1 cellular context compared by ENCODE assay signal in the genomic region with DNA sequence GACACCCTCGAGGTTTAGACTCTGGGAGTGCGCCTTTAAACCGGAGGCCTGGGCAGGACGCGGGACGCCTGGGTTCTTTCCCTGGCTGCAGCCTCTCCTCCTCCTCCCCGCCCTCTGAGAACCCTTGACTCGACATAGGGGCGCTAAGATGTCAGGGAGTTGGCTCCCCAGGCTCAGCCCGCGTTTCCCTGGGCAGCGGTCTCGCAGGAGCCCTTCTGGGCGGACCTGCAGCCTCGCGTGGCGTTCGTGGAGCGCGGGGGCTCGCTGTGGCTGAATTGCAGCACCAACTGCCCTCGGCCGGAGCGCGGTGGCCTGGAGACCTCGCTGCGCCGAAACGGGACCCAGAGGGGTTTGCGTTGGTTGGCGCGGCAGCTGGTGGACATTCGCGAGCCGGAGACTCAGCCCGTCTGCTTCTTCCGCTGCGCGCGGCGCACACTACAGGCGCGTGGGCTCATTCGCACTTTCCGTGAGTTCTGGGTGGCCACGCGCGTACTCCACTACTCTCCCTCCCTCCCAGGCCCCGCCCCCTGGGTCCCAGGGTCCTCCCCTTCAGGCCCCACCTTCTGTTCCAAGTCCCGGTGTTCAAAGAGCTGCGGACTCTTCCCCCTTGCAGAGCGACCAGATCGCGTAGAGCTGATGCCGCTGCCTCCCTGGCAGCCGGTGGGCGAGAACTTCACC.
TF ChIP-seq lines count a peak whose summit lies in the region.

No MANE protein-coding gene starts in this region.

TF ChIP-seq in WTC11, 78 proteins besides CTCF, POLR2A, EP300 and RAD21:
- 0 out of 2 replicates have a peak, but pooled peaks have one; percentile 22 for TF ChIP-seq NR1H2 (CRISPR knock-in tag; IDR thresholded peaks at IDR 0.05)
- TF ChIP-seq, protein P1, sequence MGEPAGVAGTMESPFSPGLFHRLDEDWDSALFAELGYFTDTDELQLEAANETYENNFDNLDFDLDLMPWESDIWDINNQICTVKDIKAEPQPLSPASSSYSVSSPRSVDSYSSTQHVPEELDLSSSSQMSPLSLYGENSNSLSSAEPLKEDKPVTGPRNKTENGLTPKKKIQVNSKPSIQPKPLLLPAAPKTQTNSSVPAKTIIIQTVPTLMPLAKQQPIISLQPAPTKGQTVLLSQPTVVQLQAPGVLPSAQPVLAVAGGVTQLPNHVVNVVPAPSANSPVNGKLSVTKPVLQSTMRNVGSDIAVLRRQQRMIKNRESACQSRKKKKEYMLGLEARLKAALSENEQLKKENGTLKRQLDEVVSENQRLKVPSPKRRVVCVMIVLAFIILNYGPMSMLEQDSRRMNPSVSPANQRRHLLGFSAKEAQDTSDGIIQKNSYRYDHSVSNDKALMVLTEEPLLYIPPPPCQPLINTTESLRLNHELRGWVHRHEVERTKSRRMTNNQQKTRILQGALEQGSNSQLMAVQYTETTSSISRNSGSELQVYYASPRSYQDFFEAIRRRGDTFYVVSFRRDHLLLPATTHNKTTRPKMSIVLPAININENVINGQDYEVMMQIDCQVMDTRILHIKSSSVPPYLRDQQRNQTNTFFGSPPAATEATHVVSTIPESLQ (CRISPR knock-in tag; IDR thresholded peaks at IDR 0.05) = no peak
- peak; percentile 19; the same call in 1 of the 2 replicates for TF ChIP-seq FOXK1 (CRISPR knock-in tag; IDR thresholded peaks at IDR 0.05)
- 0 out of 2 replicates have a peak, but pooled peaks have one; percentile 58 for TF ChIP-seq SP1 (CRISPR knock-in tag; conservative IDR thresholded peaks at IDR 0.05)
- TF ChIP-seq FOXP1 (CRISPR knock-in tag; IDR thresholded peaks at IDR 0.05; ENCODE audit: borderline replicate concordance) = peak; percentile 59; the same call in 1 of the 2 replicates
- 0 out of 2 replicates have a peak, but pooled peaks have one; percentile 24 for TF ChIP-seq TCF7 (CRISPR knock-in tag; IDR thresholded peaks at IDR 0.05; ENCODE audit: low read depth)
- TF ChIP-seq ZNF121 (CRISPR knock-in tag; IDR thresholded peaks at IDR 0.05) = no peak
- TF ChIP-seq ZNF671 (CRISPR knock-in tag; IDR thresholded peaks at IDR 0.05) = no peak
- TF ChIP-seq NFYB (CRISPR knock-in tag; conservative IDR thresholded peaks at IDR 0.05; ENCODE audit: low read depth) = 0 out of 2 replicates have a peak, but pooled peaks have one; percentile 7
TF ChIP-seq in WTC11: peak in this region for 6.
